ENCODE assay signal across 3 cellular contexts in genomic region chr1:206668874-206669410, GRCh38.
TF ChIP-seq lines count a peak whose summit lies in the region.

No MANE protein-coding gene starts in this region.

TF ChIP-seq in A549, 52 proteins besides CTCF, POLR2A, EP300 and RAD21:
- no peak for TF ChIP-seq HOXB13 (CRISPR knock-in tag; IDR thresholded peaks at IDR 0.05; ENCODE audit: low read depth)
- peak; percentile 82 for TF ChIP-seq ZC3H11A (IDR thresholded peaks at IDR 0.05)

TF ChIP-seq in Ishikawa, 13 proteins besides CTCF, POLR2A, EP300 and RAD21:
- peak; percentile 40; the same call in 1 of the 2 replicates for TF ChIP-seq USF1 (IDR thresholded peaks at IDR 0.05)
- TF ChIP-seq NFIC (IDR thresholded peaks at IDR 0.05), result no peak

TF ChIP-seq in K562, 482 proteins besides CTCF, POLR2A, EP300 and RAD21:
- TF ChIP-seq SREBF2 (CRISPR knock-in tag; IDR thresholded peaks at IDR 0.05), result no peak
- TF ChIP-seq RAD51 (IDR thresholded peaks at IDR 0.05; ENCODE audit: borderline replicate concordance, low read depth), result peak; percentile 57; the same call in 1 of the 2 replicates
- TF ChIP-seq ZFP36 (IDR thresholded peaks at IDR 0.05; ENCODE audit: low read depth, low read length, partially characterized antibody), result no peak
- no peak for TF ChIP-seq KLF1 (tag; IDR thresholded peaks at IDR 0.05)
- TF ChIP-seq ZNF121 (CRISPR knock-in tag; conservative IDR thresholded peaks at IDR 0.05), result peak; percentile 65
- peak; percentile 19 for TF ChIP-seq NFYB (IDR thresholded peaks at IDR 0.05; ENCODE audit: extremely low read depth, insufficient read length)
- TF ChIP-seq ASH1L (IDR thresholded peaks at IDR 0.05; ENCODE audit: borderline replicate concordance, low read depth, partially characterized antibody), result no peak
- TF ChIP-seq HMBOX1 (IDR thresholded peaks at IDR 0.05), result no peak
- no peak for TF ChIP-seq HES1 (IDR thresholded peaks at IDR 0.05; ENCODE audit: low read depth)
- TF ChIP-seq ERF (CRISPR knock-in tag; IDR thresholded peaks at IDR 0.05), result no peak
- no peak for TF ChIP-seq RBM34 (IDR thresholded peaks at IDR 0.05; ENCODE audit: borderline replicate concordance, insufficient read depth, low read length)
- no peak for TF ChIP-seq RFX5 (IDR thresholded peaks at IDR 0.05; ENCODE audit: low read depth, low read length)
- TF ChIP-seq BDP1 (IDR thresholded peaks at IDR 0.05; ENCODE audit: insufficient read depth, insufficient read length), result no peak
- peak; percentile 75 for TF ChIP-seq USF1 (CRISPR knock-in tag; IDR thresholded peaks at IDR 0.05)
- TF ChIP-seq ZNF184 (CRISPR knock-in tag; IDR thresholded peaks at IDR 0.05), result no peak
- peak; percentile 80 for TF ChIP-seq USF2 (CRISPR knock-in tag; IDR thresholded peaks at IDR 0.05)
- TF ChIP-seq ZNF655 (CRISPR knock-in tag; IDR thresholded peaks at IDR 0.05), result no peak
- no peak for TF ChIP-seq DIDO1 (tag; IDR thresholded peaks at IDR 0.05; ENCODE audit: low read depth)
- no peak for TF ChIP-seq TSC22D4 (tag; IDR thresholded peaks at IDR 0.05)
- no peak for TF ChIP-seq RBM17 (IDR thresholded peaks at IDR 0.05; ENCODE audit: borderline replicate concordance, low read depth, low read length)
- TF ChIP-seq FOXO4 (CRISPR knock-in tag; IDR thresholded peaks at IDR 0.05), result no peak
TF ChIP-seq in K562: peak in this region for 5.
